ENCODE assay signal across 8 cellular contexts in the genomic region with DNA sequence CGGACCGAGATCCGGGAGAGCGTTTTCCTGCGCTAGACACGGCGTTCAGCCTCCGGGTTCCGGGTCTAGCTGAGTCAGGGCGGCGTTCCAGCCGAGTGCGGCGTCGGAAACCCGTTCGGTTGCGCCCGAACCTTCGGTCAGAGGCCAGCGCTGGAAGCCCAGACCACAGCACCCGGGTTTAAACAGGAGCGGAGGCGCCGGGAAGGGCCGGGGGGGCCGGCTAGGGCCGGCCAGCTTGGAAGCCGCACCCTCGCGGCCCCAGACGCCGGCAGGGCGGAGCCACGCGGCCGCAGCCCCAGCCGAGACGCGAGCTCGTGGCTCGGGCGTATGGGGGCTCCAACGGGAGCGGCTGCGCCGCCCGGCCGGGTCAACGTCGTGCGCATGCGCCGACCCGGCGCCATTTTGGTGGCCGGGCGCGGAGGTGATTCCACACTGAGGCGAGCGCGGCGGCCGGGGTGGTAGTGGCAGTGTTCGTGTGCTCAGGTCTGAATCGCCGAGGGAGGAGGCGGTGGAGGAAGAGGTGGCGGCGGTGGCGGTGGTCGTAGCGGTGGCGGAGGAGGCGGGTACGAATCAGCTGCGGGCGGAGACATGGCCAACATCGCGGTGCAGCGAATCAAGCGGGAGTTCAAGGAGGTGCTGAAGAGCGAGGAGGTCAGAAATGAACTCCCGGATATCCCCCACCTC. TPM values are rescaled to one million over a fixed set of nuclear protein-coding genes. Genes with fewer than 3 reads are reported as not detected.
DNase-seq lines count a peak whose midpoint lies in the region; ATAC-seq, FAIRE-seq and TF ChIP-seq lines count a peak whose summit lies in the region.

A gene with protein sequence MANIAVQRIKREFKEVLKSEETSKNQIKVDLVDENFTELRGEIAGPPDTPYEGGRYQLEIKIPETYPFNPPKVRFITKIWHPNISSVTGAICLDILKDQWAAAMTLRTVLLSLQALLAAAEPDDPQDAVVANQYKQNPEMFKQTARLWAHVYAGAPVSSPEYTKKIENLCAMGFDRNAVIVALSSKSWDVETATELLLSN (plus strand): TSS at position 397 of the 684 bp plus-strand sequence. CDS start 192 bp downstream, at position 589.

- TF ChIP-seq RAD21 in IMR-90 (IDR thresholded peaks at IDR 0.05; ENCODE audit: low read length): no peak

- H3K9me3 Mint-ChIP-seq in activated T-cell treated with anti-CD3 and anti-CD28 coated beads, Interleukin-2, amount 50 U/mL, for 24 hours: no peaks in the 10 kb centered on the region

- peak within 1 kb of the TSS; percentile 84 for H2BK120ac ChIP-seq in IMR-90 (ENCODE audit: low read depth, low read length)

- peak within 1 kb of the TSS; percentile 36; the same call in 1 of the 2 replicates for H2BK20ac ChIP-seq in IMR-90 (ENCODE audit: low read depth, low read length)

- H3K4me3 ChIP-seq in IMR-90 (ENCODE audit: insufficient read depth, low read depth, low read length) (peak within 1 kb of the TSS; percentile 90), PC-3 (ENCODE audit: low read length) (peak within 1 kb of the TSS; percentile 99), esophagus (ENCODE audit: low read depth in 1 of 2, low read length in 2 of 2) (peak within 1 kb of the TSS; percentile 94 to 99), muscle layer of colon (ENCODE audit: low read depth in 1 of 2, low read length in 2 of 2) (peak within 1 kb of the TSS; percentile 66 to 94)

- peaks cover 39% of the 10 kb centered on the region for H3K4me1 Mint-ChIP-seq in activated T-cell treated with anti-CD3 and anti-CD28 coated beads, Interleukin-2, amount 50 U/mL, for 24 hours (ENCODE audit: low read depth)

- BruUV-seq in IMR-90 (replicated peaks; lab: Mats Ljungman, UMichigan) (no TSS peak), PC-3 (replicated peaks; lab: Mats Ljungman, UMichigan) (TSS peak; percentile 97)

- dilution Hi-C loops in IMR-90 (cut with HindIII; ENCODE audit: low sequenced_read_pairs, unreplicated experiment): no loop called here

- peak within 1 kb of the TSS; percentile 97 for H3K4ac ChIP-seq in IMR-90 (ENCODE audit: low read depth, low read length)

- peaks cover 43% of the 10 kb centered on the region for H3K36me3 Mint-ChIP-seq in activated T-cell treated with anti-CD3 and anti-CD28 coated beads, Interleukin-2, amount 50 U/mL, for 24 hours (ENCODE audit: low read depth)

- H3K9me1 ChIP-seq in IMR-90 (ENCODE audit: insufficient read depth, low read length): no peaks in the 10 kb centered on the region

- H4K91ac ChIP-seq in IMR-90 (ENCODE audit: insufficient read depth, low read depth, low read length): peak within 1 kb of the TSS; percentile 93

- TF ChIP-seq POLR2A in IMR-90 (IDR thresholded peaks at IDR 0.05; ENCODE audit: low read depth, low read length): peak; percentile 67; the same call in 1 of the 2 replicates

- ATAC-seq in GM21528 (IDR thresholded peaks at IDR 0.05; ENCODE audit: low FRiP score, unreplicated experiment): peak; percentile 80
- peak; percentile 98 for ATAC-seq in IMR-90 (ENCODE audit: low read depth)
- peak; percentile 95 for ATAC-seq in PC-3

- peaks cover 5% of the 10 kb centered on the region for H3K4me1 ChIP-seq in IMR-90 (ENCODE audit: control insufficient read depth, insufficient read depth, low read length)
- peaks cover 13% of the 10 kb centered on the region for H3K4me1 ChIP-seq in PC-3 (ENCODE audit: insufficient read depth, low read length)
- no peaks in the 10 kb centered on the region for H3K4me1 ChIP-seq in esophagus (ENCODE audit: control insufficient read depth in 2 of 2, insufficient read depth in 2 of 2, low read length in 1 of 2)
- peaks cover 30% of the 10 kb centered on the region for H3K4me1 ChIP-seq in muscle layer of colon (ENCODE audit: insufficient read depth, low read length)

- peaks cover 44% of the 10 kb centered on the region for H4K20me1 ChIP-seq in IMR-90 (ENCODE audit: insufficient read depth, low read length)
- H4K20me1 ChIP-seq in PC-3 (ENCODE audit: low read length): peaks cover 31% of the 10 kb centered on the region

- FAIRE-seq in D721Med (lab: Jason Lieb, UNC): no peak

- WGBS in IMR-90 (ENCODE audit: extremely low coverage in 2 of 2, insufficient read length in 1 of 2), 2 experiments: 0% methylated on average over 33 of the region's 84 CpGs; no CpG with 5 or more reads in 1 of the 2 experiments
- 1% methylated on average over 78 to 84 of the region's 84 CpGs for WGBS in esophagus, 2 donors

- in situ Hi-C loops in IMR-90 (cut with MboI; ENCODE audit: low sequenced_read_pairs): loop anchor here (25.0 kb wide), 1 partner anchor 614 kb away; no protein-coding TSS in a partner anchor

- peak within 1 kb of the TSS; percentile 77 for H3K18ac ChIP-seq in IMR-90 (ENCODE audit: low read depth, low read length)

- H3K4me3 Mint-ChIP-seq in activated T-cell treated with anti-CD3 and anti-CD28 coated beads, Interleukin-2, amount 50 U/mL, for 24 hours: peak within 1 kb of the TSS; percentile 100

- H3K56ac ChIP-seq in IMR-90 (ENCODE audit: extremely low read depth, insufficient read depth, low read length): peak within 1 kb of the TSS; percentile 97

- H4K8ac ChIP-seq in IMR-90 (ENCODE audit: low read depth in 2 of 2, low read length in 2 of 2): peak within 1 kb of the TSS; percentile 97 to 100

- H4K5ac ChIP-seq in IMR-90 (ENCODE audit: low read depth, low read length): peak within 1 kb of the TSS; percentile 88

- H3K36me3 ChIP-seq in IMR-90 (ENCODE audit: control insufficient read depth, insufficient read depth, low read length) (peaks cover 3% of the 10 kb centered on the region; the same call in 1 of the 2 replicates), PC-3 (ENCODE audit: low read depth, low read length) (peaks cover 6% of the 10 kb centered on the region; the same call in 1 of the 2 replicates), esophagus (ENCODE audit: control insufficient read depth in 2 of 2, insufficient read depth in 2 of 2, low read length in 1 of 2) (no peaks in the 10 kb centered on the region), muscle layer of colon (ENCODE audit: insufficient read depth, low read length) (peaks cover 5% of the 10 kb centered on the region)

- H3K9ac ChIP-seq in IMR-90 (ENCODE audit: low read depth, low read length): peak within 1 kb of the TSS; percentile 97
- peak within 1 kb of the TSS; percentile 98 for H3K9ac ChIP-seq in PC-3 (ENCODE audit: low read length)
- peak within 1 kb of the TSS; percentile 66 for H3K9ac ChIP-seq in muscle layer of colon (ENCODE audit: low read length)

- H3K27me3 ChIP-seq in IMR-90 (ENCODE audit: control insufficient read depth, insufficient read depth, low read length) (no peaks in the 10 kb centered on the region), PC-3 (ENCODE audit: low read length) (no peaks in the 10 kb centered on the region), esophagus (ENCODE audit: control insufficient read depth in 1 of 2, insufficient read depth in 2 of 2, low read length in 2 of 2) (no peaks in the 10 kb centered on the region), muscle layer of colon (ENCODE audit: control insufficient read depth in 1 of 2, insufficient read depth in 2 of 2, low read length in 2 of 2) (no peaks in the 10 kb centered on the region)

- peak within 1 kb of the TSS; percentile 97 for H3K23ac ChIP-seq in IMR-90 (ENCODE audit: low read depth, low read length)

- H3F3A ChIP-seq in PC-3 (ENCODE audit: low read length, unreplicated experiment): no peaks in the 10 kb centered on the region

- H3K27ac ChIP-seq in IMR-90 (ENCODE audit: insufficient read depth, low read length): peak within 1 kb of the TSS; percentile 97
- peak within 1 kb of the TSS; percentile 83 for H3K27ac ChIP-seq in PC-3 (ENCODE audit: low read length)
- H3K27ac ChIP-seq in esophagus (ENCODE audit: low read depth in 2 of 2, low read length in 1 of 2): peak within 1 kb of the TSS; percentile 95 to 98
- H3K27ac ChIP-seq in muscle layer of colon (ENCODE audit: low read depth, low read length): peak within 1 kb of the TSS; percentile 74

- peak within 1 kb of the TSS; percentile 100 for H3K4me2 ChIP-seq in IMR-90 (ENCODE audit: low read depth, low read length)
- peak within 1 kb of the TSS; percentile 94 for H3K4me2 ChIP-seq in PC-3 (ENCODE audit: low read length)

- peak within 1 kb of the TSS; percentile 100 for H2AFZ ChIP-seq in IMR-90 (replicated peaks; ENCODE audit: low read length, poor library complexity)
- peak within 1 kb of the TSS; percentile 97 for H2AFZ ChIP-seq in PC-3 (ENCODE audit: low read length)

- CTCF ChIA-PET in IMR-90 (lab: Yijun Ruan, JAX): no interaction called here
- CTCF ChIA-PET in PC-3 (lab: Charles Lee): no interaction called here

- peaks cover 50% of the 10 kb centered on the region for H3K79me2 ChIP-seq in PC-3 (ENCODE audit: low read length)

- DNase-seq in D721Med (ENCODE audit: insufficient read length, low spot score) (peak; percentile 71), IMR-90 (peak; percentile 82), PC-3 (peak; percentile 87)
- DNase-seq in activated T-cell treated with anti-CD3 and anti-CD28 coated beads, Interleukin-2, amount 50 U/mL, for 24 hours: peak; percentile 92
- peak; percentile 70 for DNase-seq in stimulated activated CD8-positive, alpha-beta memory T cell treated with anti-CD3 and anti-CD28 coated beads, Interleukin-7, amount 100 ng/mL, for 24 hours (ENCODE audit: low read depth)

- TF ChIP-seq CTCF in D721Med (IDR thresholded peaks at IDR 0.05; ENCODE audit: insufficient read depth, missing control alignments) (no peak), IMR-90 (conservative IDR thresholded peaks at IDR 0.05; ENCODE audit: low read depth, low read length) (no peak), PC-3 (conservative IDR thresholded peaks at IDR 0.05; ENCODE audit: low read depth, low read length) (no peak)

- no peaks in the 10 kb centered on the region for H3K9me3 ChIP-seq in IMR-90 (ENCODE audit: control insufficient read depth, insufficient read depth, low read length)
- H3K9me3 ChIP-seq in PC-3 (ENCODE audit: low read length): no peaks in the 10 kb centered on the region
- H3K9me3 ChIP-seq in esophagus (ENCODE audit: control insufficient read depth in 2 of 2, insufficient read depth in 1 of 2, low read depth in 1 of 2, low read length in 1 of 2): no peaks in the 10 kb centered on the region
- no peaks in the 10 kb centered on the region for H3K9me3 ChIP-seq in muscle layer of colon (ENCODE audit: low read length)

- no peaks in the 10 kb centered on the region for H3K27me3 Mint-ChIP-seq in activated T-cell treated with anti-CD3 and anti-CD28 coated beads, Interleukin-2, amount 50 U/mL, for 24 hours

- H3K79me1 ChIP-seq in IMR-90 (ENCODE audit: low read depth in 1 of 2, low read length in 2 of 2): peaks cover 2 to 10% of the 10 kb centered on the region in 2 experiments; a peak in 3 of 4 replicates

- H2BK5ac ChIP-seq in IMR-90 (ENCODE audit: low read depth, low read length, poor library complexity, severe bottlenecking): peak within 1 kb of the TSS; percentile 96

- no peaks in the 10 kb centered on the region for H3K9me2 ChIP-seq in PC-3 (replicated peaks; ENCODE audit: low read length)

- POLR2A ChIA-PET in IMR-90 (lab: Charles Lee; ENCODE audit: unreplicated experiment): interaction anchor here (0.5 to 0.9 kb wide), 10 partner anchors 9 to 344 kb away, joined by 3 to 13 read pairs (median 5); a partner anchor contains a TSS
- POLR2A ChIA-PET in PC-3 (lab: Charles Lee; ENCODE audit: unreplicated experiment): interaction anchor here (0.6 kb wide), 5 partner anchors 9 to 150 kb away, joined by 3 to 17 read pairs (median 4); no protein-coding TSS in a partner anchor

- intact Hi-C loops in IMR-90 (cut with micrococcal nuclease): loop anchor here (2.0 to 10.0 kb wide), 3 partner anchors 171 to 357 kb away; a partner anchor contains a TSS
- intact Hi-C loops in PC-3 (cut with micrococcal nuclease): loop anchor here (5.0 to 10.0 kb wide), 2 partner anchors 127 to 279 kb away; a partner anchor contains a TSS

- peak within 1 kb of the TSS; percentile 99 for H2AK9ac ChIP-seq in IMR-90 (replicated peaks; ENCODE audit: low read depth, low read length, poor library complexity)

- H2BK15ac ChIP-seq in IMR-90 (ENCODE audit: low read depth, low read length): peak within 1 kb of the TSS; percentile 77; the same call in 1 of the 3 replicates

- H3K14ac ChIP-seq in IMR-90 (replicated peaks; ENCODE audit: low read depth, low read length): peak within 1 kb of the TSS; percentile 91

- H3K27ac Mint-ChIP-seq in activated T-cell treated with anti-CD3 and anti-CD28 coated beads, Interleukin-2, amount 50 U/mL, for 24 hours: peak within 1 kb of the TSS; percentile 98

- H2AK5ac ChIP-seq in IMR-90 (ENCODE audit: low read depth, low read length): peak within 1 kb of the TSS; percentile 96

RNA-seq across cellular contexts. Expression of the gene that starts here (rescaled TPM):
- total RNA-seq in IMR-90 (2012; rRNA removed): 17.7 and 24.4 TPM in 2 replicates
- 41.7 and 44.8 TPM in 2 replicates for polyA plus RNA-seq in IMR-90 (2012; rRNA removed)
- polyA plus RNA-seq in IMR-90 (2012; cell fraction: cytosol; rRNA removed): 19.5 and 24.5 TPM in 2 replicates
- polyA plus RNA-seq in IMR-90 (2012; cell fraction: nucleus; rRNA removed; ENCODE audit: low replicate concordance): 3.2 and 20.8 TPM in 2 replicates
- total RNA-seq in PC-3 (2014; rRNA removed): 30.1 and 38.9 TPM in 2 replicates
- 10 to 100 TPM; 33.7 to 41.8 TPM for polyA plus RNA-seq in esophagus

Comparison
In these comparisons a context has a peak if more than half of its experiments do, and no peak if none do; other contexts are left out.
1. Peak in every context shown above with its lines: DNase-seq, ATAC-seq, H3K4me3 ChIP-seq and H3K27ac ChIP-seq.